20 cellular contexts compared by ENCODE assay signal in the genomic region with DNA sequence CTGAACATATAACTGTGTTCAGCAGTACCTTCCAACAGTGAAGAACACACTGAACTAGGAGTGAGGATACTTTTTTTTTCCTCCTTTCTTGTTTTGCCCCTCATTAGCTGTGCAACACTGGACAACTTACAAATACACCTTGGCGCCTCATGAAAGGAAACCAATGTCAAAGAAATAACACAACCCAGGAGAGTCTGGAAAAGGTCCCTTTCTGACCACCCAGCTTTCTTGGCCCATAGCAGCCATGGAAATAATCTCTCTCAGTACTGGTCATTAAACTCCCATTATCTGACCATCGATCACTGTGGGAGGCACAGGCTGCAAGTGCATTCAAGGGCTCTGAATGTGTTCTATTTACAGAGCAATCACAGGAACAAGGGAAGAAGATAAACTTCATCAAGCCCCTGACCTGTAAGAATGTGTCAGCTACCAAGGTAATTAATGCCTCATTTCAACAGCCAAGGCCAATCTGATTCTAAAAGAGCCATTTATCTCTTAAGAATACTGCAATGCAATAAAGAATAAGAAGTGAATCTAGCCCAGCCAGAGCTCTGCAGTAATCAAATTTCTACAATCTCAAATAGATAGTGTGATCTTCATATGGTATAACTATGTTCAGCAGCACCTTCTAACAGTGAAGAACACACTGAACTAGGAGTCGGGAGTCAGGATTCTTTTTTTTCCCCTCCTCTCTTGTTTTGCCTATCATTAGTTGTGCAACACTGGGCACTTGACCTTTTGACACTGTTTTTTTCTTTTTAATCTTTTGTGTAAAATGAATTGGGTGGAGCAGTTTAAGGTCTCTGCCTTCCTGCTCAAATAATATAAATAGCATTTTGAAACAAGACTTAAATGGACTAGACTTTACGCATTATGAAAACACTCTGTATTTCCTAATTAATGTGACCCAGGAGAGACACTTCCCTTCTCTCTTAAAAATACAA. TPM values are rescaled to one million over a fixed set of nuclear protein-coding genes. Genes with fewer than 3 reads are reported as not detected.
DNase-seq lines count a peak whose midpoint lies in the region; ATAC-seq, FAIRE-seq and TF ChIP-seq lines count a peak whose summit lies in the region.
"Had no signal": no experiment of that assay in that cellular context is flagged by ENCODE, and none has a peak within 500 bp of the region (broad histone marks: within the 10 kb centered on the region; RNA-seq: fewer than 3 reads in every experiment).

No MANE protein-coding gene starts in this region.

- H2BK5ac ChIP-seq in H1 (ENCODE audit: low read depth, low read length), result no peak overlapping the region

- H4K8ac ChIP-seq in H1 (ENCODE audit: extremely low read depth, insufficient read depth, low read length), result no peak overlapping the region

- no peak overlapping the region for H2BK20ac ChIP-seq in H1 (ENCODE audit: low read length)

- 69% methylated on average over 4 of the region's 4 CpGs; no CpG with 5 or more reads in 1 of the 2 experiments for WGBS in H1 (ENCODE audit: extremely low coverage in 1 of 2, insufficient coverage in 1 of 2, insufficient read length in 1 of 2, insufficient replicate concordance in 2 of 2, low coverage in 1 of 2, low lambda C conversion rate in 2 of 2, missing lambda C conversion rate in 1 of 2), 2 experiments
- WGBS in pancreas, 2 donors, result 47 to 50% methylated on average over 4 of the region's 4 CpGs

- DNase-seq in HuH-7 (ENCODE audit: low spot score), result peak; percentile 1
- DNase-seq in NCI-H774 (lab: John Stamatoyannopoulos, UW), result peak; percentile 53
- no peak for DNase-seq in H1 (ENCODE audit: low read depth in 1 of 2, low spot score in 2 of 2)
- DNase-seq in pancreas, result no peak
- DNase-seq in DMS 273 (lab: John Stamatoyannopoulos, UW; ENCODE audit: unreplicated experiment), result no peak
- DNase-seq in left lung, result no peak
- no peak for DNase-seq in iPS-NIHi7 (ENCODE audit: extremely low spot score)
- DNase-seq in cortex of kidney (lab: John Stamatoyannopoulos, UW), result no peak
- DNase-seq: activated CD4-positive, alpha-beta memory T cell treated with anti-CD3 and anti-CD28 coated beads, Interleukin-2, amount 10 ng/mL, durations not matched to agents 7 days and 5 days; activated naive CD8-positive, alpha-beta T cell treated with anti-CD3 and anti-CD28 coated beads for 36 hours; activated T-cell treated with anti-CD3 and anti-CD28 coated beads, Interleukin-2, amount 50 U/mL, for 48 hours; AML-193; esophagus squamous epithelium; NCI-H1092; PC-3; stimulated activated CD4-positive, alpha-beta T cell treated with anti-CD3 and anti-CD28 coated beads, Interleukin-15, amount 100 ng/mL, for 24 hours; stimulated activated naive CD4-positive, alpha-beta T cell treated with Interleukin-2 at 50 U/mL for 16 hours; transverse colon had no signal

- H3K14ac ChIP-seq in H1 (ENCODE audit: insufficient read length), result no peak overlapping the region

- H3K9ac ChIP-seq in H1 (replicated peaks in 1 of 4; ENCODE audit: extremely low read depth in 1 of 4, low read depth in 3 of 4, low read length in 3 of 4), result no peak overlapping the region

- no peak overlapping the region for H2AFZ ChIP-seq in H1 (ENCODE audit: low read length)

- no peak overlapping the region for H3K4ac ChIP-seq in H1 (replicated peaks; ENCODE audit: insufficient read length, low read depth, low read length)

- no peak overlapping the region for H3K18ac ChIP-seq in H1 (ENCODE audit: extremely low read depth, low read length)

- H3K23me2 ChIP-seq in H1 (ENCODE audit: low read depth, low read length), result no peaks in the 10 kb centered on the region

- TF ChIP-seq CTCF in H1 (IDR thresholded peaks at IDR 0.05; ENCODE audit: control extremely low read depth in 1 of 3, insufficient read depth in 1 of 3, low read depth in 1 of 3, low read length in 3 of 3), result no peak
- TF ChIP-seq CTCF in pancreas (IDR thresholded peaks at IDR 0.05), result no peak
- no peak for TF ChIP-seq CTCF in left lung (IDR thresholded peaks at IDR 0.05)

- H3K9me3 ChIP-seq in H1 (ENCODE audit: insufficient read depth in 2 of 2, low read depth in 1 of 2, low read length in 1 of 2) (no peaks in the 10 kb centered on the region), pancreas (no peaks in the 10 kb centered on the region), left lung (no peaks in the 10 kb centered on the region)
- H3K9me3 ChIP-seq: esophagus squamous epithelium, transverse colon had no signal

- no peak overlapping the region for H2AK5ac ChIP-seq in H1 (ENCODE audit: low read depth, low read length)

- CTCF ChIA-PET in H1 (lab: Charles Lee; ENCODE audit: partially characterized antibody), result interaction anchor here (1.3 to 2.4 kb wide), 2 partner anchors 13 to 44 kb away, joined by 4 to 8 read pairs; no protein-coding TSS in a partner anchor

- no peak overlapping the region for H4K91ac ChIP-seq in H1 (replicated peaks; ENCODE audit: insufficient read length, low read length)

- FAIRE-seq in H1 (lab: Jason Lieb, UNC) (no peak), pancreas (lab: Jason Lieb, UNC) (no peak)
- FAIRE-seq: bronchial epithelial cell, G401.6 had no signal

- no peak for TF ChIP-seq POLR2A in H1 (IDR thresholded peaks at IDR 0.05; ENCODE audit: control extremely low read depth in 1 of 2, low read depth in 2 of 2, low read length in 2 of 2)

- no peak for TF ChIP-seq RAD21 in H1 (IDR thresholded peaks at IDR 0.05 in 1 of 2, conservative IDR thresholded peaks at IDR 0.05 in 1 of 2; ENCODE audit: low read depth in 2 of 2, low read length in 2 of 2)

- H2BK12ac ChIP-seq in H1 (ENCODE audit: low read depth, low read length), result no peak overlapping the region

- intact Hi-C loops in pancreas (cut with DNase I) (no loop called here), left lung (cut with DNase I) (no loop called here)

- no peak overlapping the region for H3K4me2 ChIP-seq in H1 (ENCODE audit: insufficient read depth in 1 of 2, low read depth in 2 of 2, low read length in 2 of 2)

- no peak overlapping the region for H3K23ac ChIP-seq in H1 (ENCODE audit: insufficient read length)

- no peak overlapping the region for H2BK15ac ChIP-seq in H1 (ENCODE audit: low read length)

- H4K5ac ChIP-seq in H1 (ENCODE audit: insufficient read length, low read depth, low read length), result no peak overlapping the region

- peaks cover 1 to 4% of the 10 kb centered on the region in 2 experiments for H4K20me1 ChIP-seq in H1 (replicated peaks in 1 of 2; ENCODE audit: control insufficient read depth in 1 of 2, insufficient read depth in 2 of 2, low read length in 2 of 2)

- no peak overlapping the region for H3K56ac ChIP-seq in H1 (replicated peaks; ENCODE audit: insufficient read length, low read depth, low read length)

- H3K79me1 ChIP-seq in H1 (ENCODE audit: low read depth, low read length), result peaks cover 2% of the 10 kb centered on the region

- H3K27me3 ChIP-seq in H1 (replicated peaks in 1 of 4; ENCODE audit: control insufficient read depth in 3 of 4, extremely low read depth in 1 of 4, insufficient read depth in 3 of 4, low read length in 3 of 4) (no peaks in the 10 kb centered on the region), pancreas (no peaks in the 10 kb centered on the region), left lung (no peaks in the 10 kb centered on the region)
- H3K27me3 ChIP-seq: esophagus squamous epithelium, transverse colon had no signal

- H3K4me3 ChIP-seq in H1 (ENCODE audit: extremely low read depth in 1 of 4, insufficient read depth in 2 of 4, low read depth in 3 of 4, low read length in 4 of 4), result no peak overlapping the region
- H3K4me3 ChIP-seq in pancreas, result no peak overlapping the region
- H3K4me3 ChIP-seq in left lung, result no peak overlapping the region
- H3K4me3 ChIP-seq: esophagus squamous epithelium, transverse colon had no signal

- H3K36me3 ChIP-seq in H1 (ENCODE audit: control insufficient read depth in 2 of 4, insufficient read depth in 4 of 4, low read length in 3 of 4), result peaks cover 12 to 84% (median 46%) of the 10 kb centered on the region in 4 experiments
- H3K36me3 ChIP-seq in pancreas, result no peaks in the 10 kb centered on the region
- H3K36me3 ChIP-seq in left lung, result peaks cover 0 to 62% of the 10 kb centered on the region in 2 donors

- ATAC-seq in pancreas, result peak; percentile 27 to 76 (median 47)
- no peak for ATAC-seq in left lung
- ATAC-seq: PC-3 had no signal

- H3K27ac ChIP-seq in H1 (ENCODE audit: low read depth, low read length) (no peak overlapping the region), pancreas (no peak overlapping the region), left lung (no peak overlapping the region)
- H3K27ac ChIP-seq: transverse colon had no signal

- POLR2A ChIA-PET in H1 (lab: Charles Lee; ENCODE audit: partially characterized antibody), result interaction anchor here (0.7 to 5.5 kb wide), 7 partner anchors 9 to 40 kb away, joined by 3 to 33 read pairs (median 5); a partner anchor contains a TSS

- H2BK120ac ChIP-seq in H1 (replicated peaks; ENCODE audit: low read depth, low read length), result no peak overlapping the region

- peaks cover 0 to 46% of the 10 kb centered on the region in 2 experiments; a peak in 2 of 4 replicates for H3K79me2 ChIP-seq in H1 (ENCODE audit: control insufficient read depth in 1 of 2, insufficient read depth in 2 of 2, low read length in 2 of 2)

- peaks cover 2 to 16% (median 12%) of the 10 kb centered on the region in 4 experiments; a peak in 4 of 7 replicates for H3K4me1 ChIP-seq in H1 (replicated peaks in 1 of 4; ENCODE audit: control insufficient read depth in 3 of 4, insufficient read depth in 4 of 4, low read length in 3 of 4)
- peaks cover 0 to 10% (median 6%) of the 10 kb centered on the region in 3 donors for H3K4me1 ChIP-seq in pancreas
- H3K4me1 ChIP-seq in left lung, result peaks cover 4 to 31% of the 10 kb centered on the region in 2 donors

- TF ChIP-seq EP300 in H1 (IDR thresholded peaks at IDR 0.05; ENCODE audit: borderline replicate concordance in 1 of 2, low read depth in 2 of 2, low read length in 2 of 2), result no peak

TF ChIP-seq in H1, 55 proteins besides CTCF, POLR2A, EP300 and RAD21:
- TF ChIP-seq NANOG (IDR thresholded peaks at IDR 0.05; ENCODE audit: insufficient read depth, low read depth, low read length, poor library complexity, severe bottlenecking) (peak; percentile 84), SIX5 (IDR thresholded peaks at IDR 0.05; ENCODE audit: low read depth, low read length) (no peak)

RNA-seq across cellular contexts. Expression of a gene that starts 39.9 kb away (rescaled TPM):
- total RNA-seq in H1 (2021; fragmentation: NEBNext Ultra II Directional; extraction: Animal tissue kit (Norgen Biotek cat#: 25700)), result 362 and 369 TPM in 2 replicates
- 225 and 347 TPM in 2 replicates for polyA plus RNA-seq in H1 (2011; rRNA removed)
- 320 TPM for polyA plus RNA-seq in H1 (2011; cell fraction: cytosol; rRNA removed)
- 200 TPM for polyA plus RNA-seq in H1 (2011; cell fraction: nucleus; rRNA removed)
- polyA plus RNA-seq in H1 (2012, experiment 1 of 2), result 345 to 487 TPM (median 367 TPM) in 4 replicates
- 182 TPM for polyA plus RNA-seq in H1 (2012, experiment 2 of 2)
- polyA plus RNA-seq in H1 (2013, experiment 1 of 2), result 653 TPM
- 644 TPM for polyA plus RNA-seq in H1 (2013, experiment 2 of 2)
- polyA minus RNA-seq in H1 (2011; rRNA and poly(A)+ RNA removed), result 275 and 478 TPM in 2 replicates
- polyA minus RNA-seq in H1 (2011; cell fraction: cytosol; rRNA and poly(A)+ RNA removed), result 318 TPM
- 435 TPM for polyA minus RNA-seq in H1 (2011; cell fraction: nucleus; rRNA and poly(A)+ RNA removed)
- 10 to 100 TPM; 13.6 to 68.6 (median 30.1) TPM for total RNA-seq in pancreas
- polyA plus RNA-seq in pancreas, result 10 to 100 TPM; 12.2 to 18.4 TPM
- 100 to 1,000 TPM; 281 to 422 TPM for total RNA-seq in left lung

Comparison
In these comparisons a context has a peak if more than half of its experiments do, and no peak if none do; other contexts are left out.
1. DNase-seq: peak in HuH-7 (single experiment) and NCI-H774 (single experiment); none in H1 (0 of 2), pancreas (0 of 6), DMS 273 (single experiment), left lung (0 of 2), iPS-NIHi7 (single experiment) and cortex of kidney (single experiment).